ENCODE assay signal across 16 cellular contexts in the genomic region with DNA sequence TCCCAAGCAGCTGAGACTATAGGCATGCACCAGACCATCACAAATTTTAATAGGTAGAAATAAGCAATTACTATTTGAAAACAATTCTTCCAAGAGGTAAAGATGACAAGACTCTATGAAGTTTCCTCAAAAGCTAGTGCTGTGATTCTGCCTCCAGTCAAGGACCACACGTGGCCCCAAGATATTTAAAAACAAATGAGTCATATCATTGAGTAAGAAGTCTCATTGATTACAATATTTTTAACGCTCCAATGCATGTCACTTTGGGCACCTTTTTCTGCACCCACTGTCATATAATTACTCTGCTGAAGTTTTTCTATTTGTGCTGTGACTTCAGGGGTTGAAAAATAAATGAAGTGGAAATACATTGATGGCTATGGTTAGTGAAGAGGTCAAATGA.
A peak's percentile ranks its signal among the peaks of the same experiment; 100 is the strongest.
DNase-seq lines count a peak whose midpoint lies in the region; ATAC-seq, FAIRE-seq and TF ChIP-seq lines count a peak whose summit lies in the region.
"Had no signal": no experiment of that assay in that cellular context is flagged by ENCODE, and none has a peak within 500 bp of the region (broad histone marks: within the 10 kb centered on the region; RNA-seq: fewer than 3 reads in every experiment).

No MANE protein-coding gene starts in this region.

- FAIRE-seq in astrocyte (lab: Jason Lieb, UNC) (no peak), HepG2 (lab: Jason Lieb, UNC) (no peak), frontal cortex (lab: Jason Lieb, UNC) (no peak)
- FAIRE-seq: HTR-8/SVneo had no signal

- peak overlapping the region in 1 of 2 experiments; percentile 37 for H3K4ac ChIP-seq in mesenchymal stem cell (ENCODE audit: low read depth in 1 of 2, low read length in 2 of 2)

- no peak overlapping the region for H3K4me3 ChIP-seq in astrocyte (ENCODE audit: insufficient read depth, low read depth, low read length)
- no peak overlapping the region for H3K4me3 ChIP-seq in mesenchymal stem cell (ENCODE audit: insufficient read depth in 1 of 2, low read depth in 1 of 2, low read length in 2 of 2)
- H3K4me3 ChIP-seq in HepG2 (replicated peaks in 1 of 3; ENCODE audit: insufficient read depth in 1 of 3, low read depth in 2 of 3, low read length in 3 of 3), result no peak overlapping the region

- peak; percentile 70 for ATAC-seq in GM19351 (IDR thresholded peaks at IDR 0.05; ENCODE audit: unreplicated experiment)
- no peak for ATAC-seq in HepG2
- ATAC-seq in SK-N-SH treated with all-trans-retinoic acid at 6 μM for 48 hours, result no peak

- H3K27ac Mint-ChIP-seq in astrocyte (ENCODE audit: unreplicated experiment), result no peak overlapping the region
- H3K27ac Mint-ChIP-seq: CD14-positive monocyte, H9 had no signal

- in situ Hi-C loops in HepG2 (cut with HindIII; ENCODE audit: extremely low pct_ligation_motif_present, low pct_unique_long_range_greater_than_20kb), result no loop called here

- DNase-seq in M059J (ENCODE audit: low read depth) (peak; percentile 35), astrocyte (ENCODE audit: low read depth) (peak; percentile 38), mesenchymal stem cell (peak; percentile 62), HepG2 (ENCODE audit: low spot score) (no peak), frontal cortex (ENCODE audit: low spot score in 2 of 2) (no peak)
- DNase-seq: AML-193, H9, NCI-H1092 treated with DMSO at 0.1 percent for 48 hours, NCI-H524, OCI-M1, SHP77 treated with DMSO at 0.1 percent for 48 hours had no signal

- H2AK5ac ChIP-seq in mesenchymal stem cell (ENCODE audit: low read length, severe bottlenecking), result no peak overlapping the region

- H3K4me1 ChIP-seq in astrocyte (ENCODE audit: insufficient read depth, low read length) (no peaks in the 10 kb centered on the region), mesenchymal stem cell (ENCODE audit: control insufficient read depth, insufficient read depth, low read depth, low read length) (no peaks in the 10 kb centered on the region), HepG2 (ENCODE audit: insufficient read depth, low read length) (no peaks in the 10 kb centered on the region)

- TF ChIP-seq POLR2A in HepG2 (IDR thresholded peaks at IDR 0.05; ENCODE audit: insufficient read depth in 1 of 2, low read depth in 2 of 2, low read length in 2 of 2), result no peak

- H3K36me3 ChIP-seq in astrocyte (ENCODE audit: insufficient read depth, low read length) (no peaks in the 10 kb centered on the region), mesenchymal stem cell (ENCODE audit: control insufficient read depth in 1 of 2, insufficient read depth in 2 of 2, low read depth in 1 of 2, low read length in 2 of 2) (no peaks in the 10 kb centered on the region), HepG2 (replicated peaks in 1 of 2; ENCODE audit: control insufficient read depth in 1 of 2, insufficient read depth in 2 of 2, low read length in 2 of 2) (no peaks in the 10 kb centered on the region)

- H3K79me1 ChIP-seq in mesenchymal stem cell (replicated peaks; ENCODE audit: low read length, poor library complexity, severe bottlenecking), result no peaks in the 10 kb centered on the region

- no peaks in the 10 kb centered on the region for H3K9me3 ChIP-seq in astrocyte (ENCODE audit: insufficient read depth, low read depth, low read length)
- peaks cover 9% of the 10 kb centered on the region for H3K9me3 ChIP-seq in mesenchymal stem cell (ENCODE audit: control insufficient read depth, low read length)
- H3K9me3 ChIP-seq in HepG2 (ENCODE audit: low read length), result no peaks in the 10 kb centered on the region

- CTCF ChIA-PET in HepG2 (lab: Yijun Ruan, JAX; ENCODE audit: low intra/inter-chr PET ratio, low total read pairs), result no interaction called here

- TF ChIP-seq EP300 in HepG2 (IDR thresholded peaks at IDR 0.05; ENCODE audit: low read depth in 2 of 2, low read length in 2 of 2) (no peak), HepG2 (CRISPR knock-in tag; IDR thresholded peaks at IDR 0.05; ENCODE audit: borderline replicate concordance) (no peak)

- H3K18ac ChIP-seq in mesenchymal stem cell (ENCODE audit: low read depth in 1 of 2, low read length in 2 of 2), result no peak overlapping the region

- no peak overlapping the region for H2BK120ac ChIP-seq in mesenchymal stem cell (ENCODE audit: low read depth, low read length)

- no peak overlapping the region for H3K27ac ChIP-seq in astrocyte (ENCODE audit: low read depth, low read length)
- H3K27ac ChIP-seq in mesenchymal stem cell (ENCODE audit: low read length, poor library complexity, severe bottlenecking), result no peak overlapping the region
- no peak overlapping the region for H3K27ac ChIP-seq in HepG2 (ENCODE audit: extremely low read length, insufficient read depth, low read length)
- H3K27ac ChIP-seq: HL-60 had no signal

- H3K27me3 Mint-ChIP-seq in astrocyte (ENCODE audit: low read depth, unreplicated experiment), result no peaks in the 10 kb centered on the region

- TF ChIP-seq CTCF in astrocyte (IDR thresholded peaks at IDR 0.05; ENCODE audit: insufficient read depth, low read depth, low read length), result no peak
- no peak for TF ChIP-seq CTCF in HepG2 (CRISPR knock-in tag; IDR thresholded peaks at IDR 0.05)

- no peak overlapping the region for H2AFZ ChIP-seq in astrocyte (ENCODE audit: low read depth, low read length)
- H2AFZ ChIP-seq in mesenchymal stem cell (ENCODE audit: low read depth, low read length), result no peak overlapping the region
- no peak overlapping the region for H2AFZ ChIP-seq in HepG2 (ENCODE audit: low read length)

- no TSS peak for BruUV-seq in HepG2 (replicated peaks; lab: Mats Ljungman, UMichigan)

- H3K23ac ChIP-seq in mesenchymal stem cell (ENCODE audit: low read length in 2 of 2), result no peak overlapping the region

- H3K4me2 ChIP-seq in astrocyte (ENCODE audit: low read length) (no peak overlapping the region), mesenchymal stem cell (ENCODE audit: low read length, poor library complexity, severe bottlenecking) (no peak overlapping the region), HepG2 (ENCODE audit: low read depth, low read length) (no peak overlapping the region)

- no peak overlapping the region for H3K14ac ChIP-seq in mesenchymal stem cell (ENCODE audit: low read length in 2 of 2)

- no CpG with 5 or more reads among the region's 2 CpGs for WGBS in mesenchymal stem cell
- 7% methylated on average over 2 of the region's 2 CpGs for WGBS in HepG2 (ENCODE audit: low lambda C conversion rate)

- no peak for TF ChIP-seq RAD21 in HepG2 (CRISPR knock-in tag; IDR thresholded peaks at IDR 0.05)

- H3K9ac ChIP-seq in astrocyte (ENCODE audit: low read length) (no peak overlapping the region), mesenchymal stem cell (ENCODE audit: low read length) (no peak overlapping the region), HepG2 (ENCODE audit: insufficient read depth, low read depth, low read length) (no peak overlapping the region)

- H4K20me1 ChIP-seq in astrocyte (ENCODE audit: insufficient read depth, low read length) (no peaks in the 10 kb centered on the region), HepG2 (ENCODE audit: insufficient read depth, low read length) (no peaks in the 10 kb centered on the region)

- no peak overlapping the region for H2BK12ac ChIP-seq in mesenchymal stem cell (ENCODE audit: low read length in 2 of 2)

- no peaks in the 10 kb centered on the region for H3K36me3 Mint-ChIP-seq in astrocyte (ENCODE audit: low read depth, unreplicated experiment)
- H3K36me3 Mint-ChIP-seq: CD14-positive monocyte had no signal

- H3K4me3 Mint-ChIP-seq in astrocyte (ENCODE audit: unreplicated experiment), result no peak overlapping the region
- H3K4me3 Mint-ChIP-seq: CD14-positive monocyte, H9 had no signal

- H2BK15ac ChIP-seq in mesenchymal stem cell (ENCODE audit: low read depth, poor library complexity, severe bottlenecking), result no peak overlapping the region

- H3K27me3 ChIP-seq in astrocyte (ENCODE audit: insufficient read depth, low read length) (no peaks in the 10 kb centered on the region), mesenchymal stem cell (ENCODE audit: control insufficient read depth in 1 of 2, insufficient read depth in 1 of 2, low read length in 2 of 2) (no peaks in the 10 kb centered on the region), HepG2 (ENCODE audit: control insufficient read depth in 1 of 2, insufficient read depth in 2 of 2, low read length in 2 of 2) (no peaks in the 10 kb centered on the region; a peak in 1 of 5 replicates)

- peaks cover 12% of the 10 kb centered on the region for H3K4me1 Mint-ChIP-seq in astrocyte (ENCODE audit: low read depth, unreplicated experiment)
- H3K4me1 Mint-ChIP-seq: CD14-positive monocyte had no signal

- H2BK5ac ChIP-seq in mesenchymal stem cell (ENCODE audit: low read depth, low read length, poor library complexity, severe bottlenecking), result no peak overlapping the region

- H4K8ac ChIP-seq in mesenchymal stem cell (ENCODE audit: low read length), result no peak overlapping the region

- intact Hi-C loops in HepG2 (cut with micrococcal nuclease; ENCODE audit: unreplicated experiment), result no loop called here

- no peaks in the 10 kb centered on the region for H3K9me3 Mint-ChIP-seq in astrocyte (ENCODE audit: unreplicated experiment)
- H3K9me3 Mint-ChIP-seq: H9 had no signal

- POLR2A ChIA-PET in HepG2 (lab: Yijun Ruan, JAX), result no interaction called here

- H4K91ac ChIP-seq in mesenchymal stem cell (ENCODE audit: low read length), result no peak overlapping the region

- no peaks in the 10 kb centered on the region for H3K79me2 ChIP-seq in astrocyte (ENCODE audit: insufficient read depth, low read length)
- H3K79me2 ChIP-seq in HepG2 (ENCODE audit: insufficient read depth, low read length), result no peaks in the 10 kb centered on the region

TF ChIP-seq in HepG2, 621 proteins besides CTCF, POLR2A, EP300 and RAD21:
- no peak for TF ChIP-seq KLF6 (CRISPR knock-in tag; IDR thresholded peaks at IDR 0.05)

TF ChIP-seq in SK-N-SH treated with all-trans-retinoic acid at 6 μM for 48 hours, 23 proteins besides CTCF, POLR2A, EP300 and RAD21:
- TF ChIP-seq ZC3H10 (CRISPR knock-in tag; IDR thresholded peaks at IDR 0.05) (no peak), CSRNP3 (CRISPR knock-in tag; IDR thresholded peaks at IDR 0.05) (no peak)
TF ChIP-seq in SK-N-SH treated with all-trans-retinoic acid at 6 μM for 48 hours: peak in this region for 0.

Comparison
In these comparisons a context has a peak if more than half of its experiments do, and no peak if none do; other contexts are left out.
1. DNase-seq: peak in M059J (single experiment), astrocyte (single experiment) and mesenchymal stem cell (single experiment); none in HepG2 (single experiment) and frontal cortex (0 of 2).